20 cellular contexts compared by ENCODE assay signal in the genomic region with DNA sequence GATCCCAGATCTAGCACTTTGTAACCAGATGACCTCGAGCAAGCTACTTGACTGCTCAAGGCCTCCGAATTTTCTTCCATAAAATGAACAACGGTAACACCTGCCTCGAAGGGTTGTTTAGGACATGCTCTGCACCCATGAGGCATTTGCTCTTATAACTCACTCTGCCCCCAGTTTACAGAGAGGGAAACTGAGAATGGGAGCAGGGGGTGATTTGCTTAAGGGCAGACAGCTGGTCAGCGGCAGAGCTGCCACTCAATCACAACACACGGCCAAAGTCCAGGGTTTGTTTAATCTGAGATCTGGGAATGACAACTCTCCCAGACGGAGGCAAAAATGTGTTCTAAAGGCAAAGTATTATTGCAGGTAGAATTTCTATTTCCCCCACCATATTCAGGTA.
DNase-seq lines count a peak whose midpoint lies in the region; ATAC-seq and FAIRE-seq lines count a peak whose summit lies in the region.
"Had no signal": no experiment of that assay in that cellular context is flagged by ENCODE, and none has a peak within 500 bp of the region (broad histone marks: within the 10 kb centered on the region; RNA-seq: fewer than 3 reads in every experiment).

No MANE protein-coding gene starts in this region.

- H3K36me3 ChIP-seq in small intestine (ENCODE audit: control insufficient read depth in 2 of 2, insufficient read depth in 2 of 2, low read length in 2 of 2), result no peaks in the 10 kb centered on the region
- H3K36me3 ChIP-seq: BLaER1 had no signal

- intact Hi-C loops in left colon (cut with DNase I, micrococcal nuclease), result no loop called here

- DNase-seq in DMS53 treated with DMSO at 0.1 percent for 48 hours (lab: John Stamatoyannopoulos, UW; ENCODE audit: unreplicated experiment) (peak; percentile 48), left colon (peak; percentile 28 to 32), small intestine (peak; percentile 46), AG08395 (ENCODE audit: low spot score) (no peak)
- DNase-seq: CD4-positive, CD25-positive, alpha-beta regulatory T cell; CD8-positive, alpha-beta T cell; DMS 273 treated with DMSO at 0.1 percent for 48 hours; DND-41; GM23248; H7; HCEC 1CT had no signal

- H3K27ac ChIP-seq in small intestine (ENCODE audit: low read depth in 1 of 2, low read length in 1 of 2), result no peak overlapping the region
- H3K27ac ChIP-seq: BLaER1, C4-2B, GM23248 had no signal

- FAIRE-seq in small intestine (lab: Jason Lieb, UNC), result no peak
- FAIRE-seq: D721Med, G401.6, GM12892, GM19239, H1 had no signal

- ATAC-seq in left colon, result peak; percentile 51
- ATAC-seq in HG03439 (IDR thresholded peaks at IDR 0.05; ENCODE audit: unreplicated experiment), result no peak
- no peak for ATAC-seq in GM18868 (IDR thresholded peaks at IDR 0.05; ENCODE audit: unreplicated experiment)
- ATAC-seq: CD8-positive, alpha-beta T cell had no signal

- H3K9me3 ChIP-seq in small intestine (ENCODE audit: control insufficient read depth, low read depth), result no peaks in the 10 kb centered on the region

- peaks cover 0 to 12% of the 10 kb centered on the region in 2 donors for H3K4me1 ChIP-seq in small intestine (ENCODE audit: control insufficient read depth in 2 of 2, insufficient read depth in 1 of 2, low read depth in 1 of 2, low read length in 1 of 2)
- H3K4me1 ChIP-seq: BLaER1 had no signal

- H3K27me3 ChIP-seq in small intestine (ENCODE audit: control insufficient read depth in 2 of 2, insufficient read depth in 2 of 2, low read length in 2 of 2), result no peaks in the 10 kb centered on the region
- H3K27me3 ChIP-seq: BLaER1 had no signal

- no peak overlapping the region for H3K4me3 ChIP-seq in small intestine (ENCODE audit: low read depth in 1 of 2, low read length in 2 of 2)
- H3K4me3 ChIP-seq: BLaER1, GM23248 had no signal

- WGBS in small intestine, 3 donors, result 14 to 64% (median 45%) methylated on average over 7 of the region's 7 CpGs
